In the genomic region with DNA sequence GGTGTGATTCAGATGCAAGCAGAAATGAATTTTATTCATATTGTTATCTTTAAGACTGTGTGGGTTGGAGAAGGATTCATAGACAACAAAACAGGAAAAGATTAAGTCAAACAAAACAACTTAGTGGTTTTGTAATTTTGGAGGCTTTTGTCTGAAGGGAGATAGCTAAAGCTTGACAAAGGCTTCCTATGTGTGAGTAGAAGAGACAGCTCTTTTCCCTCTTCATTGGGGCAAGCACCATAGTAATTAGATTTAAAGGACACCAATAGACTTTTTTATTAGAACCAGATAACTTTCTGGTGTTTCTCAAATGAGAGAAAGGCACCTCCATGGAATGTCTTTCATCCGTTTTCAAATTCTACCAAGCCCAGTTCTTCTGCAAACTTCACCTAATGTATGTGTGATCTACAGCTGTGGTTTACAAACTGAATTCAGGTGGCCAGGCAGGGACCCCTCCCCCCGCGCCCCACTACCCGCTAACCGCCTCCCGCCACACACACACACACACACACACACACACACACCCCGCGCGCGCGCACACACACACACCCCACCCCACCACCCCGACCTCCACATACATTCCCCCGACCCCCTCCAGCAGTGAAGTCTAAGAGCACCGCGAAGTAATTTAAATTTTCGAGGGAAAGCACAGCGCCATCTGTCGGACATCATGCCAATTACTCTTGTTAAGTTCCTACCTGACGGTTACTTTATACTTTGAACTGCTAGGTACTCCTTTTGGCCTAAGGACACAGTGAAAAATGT, we compare ENCODE assay signal across 1 cellular context.
A peak's percentile ranks its signal among the peaks of the same experiment; 100 is the strongest.
TF ChIP-seq lines count a peak whose summit lies in the region.

No MANE protein-coding gene starts in this region.

TF ChIP-seq in HepG2, 621 proteins besides CTCF, POLR2A, EP300 and RAD21 (continued from another document and continues in another):
- TF ChIP-seq GATAD2A (CRISPR knock-in tag; IDR thresholded peaks at IDR 0.05) = 0 out of 2 replicates have a peak, but pooled peaks have one; percentile 26
- TF ChIP-seq, protein P1, sequence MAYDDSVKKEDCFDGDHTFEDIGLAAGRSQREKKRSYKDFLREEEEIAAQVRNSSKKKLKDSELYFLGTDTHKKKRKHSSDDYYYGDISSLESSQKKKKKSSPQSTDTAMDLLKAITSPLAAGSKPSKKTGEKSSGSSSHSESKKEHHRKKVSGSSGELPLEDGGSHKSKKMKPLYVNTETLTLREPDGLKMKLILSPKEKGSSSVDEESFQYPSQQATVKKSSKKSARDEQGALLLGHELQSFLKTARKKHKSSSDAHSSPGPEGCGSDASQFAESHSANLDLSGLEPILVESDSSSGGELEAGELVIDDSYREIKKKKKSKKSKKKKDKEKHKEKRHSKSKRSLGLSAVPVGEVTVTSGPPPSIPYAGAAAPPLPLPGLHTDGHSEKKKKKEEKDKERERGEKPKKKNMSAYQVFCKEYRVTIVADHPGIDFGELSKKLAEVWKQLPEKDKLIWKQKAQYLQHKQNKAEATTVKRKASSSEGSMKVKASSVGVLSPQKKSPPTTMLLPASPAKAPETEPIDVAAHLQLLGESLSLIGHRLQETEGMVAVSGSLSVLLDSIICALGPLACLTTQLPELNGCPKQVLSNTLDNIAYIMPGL (CRISPR knock-in tag; IDR thresholded peaks at IDR 0.05; ENCODE audit: borderline replicate concordance in 1 of 2, low read depth in 1 of 2) = peak; percentile 59 to 76; a peak in 2 of 4 replicates
- TF ChIP-seq ZFY (CRISPR knock-in tag; IDR thresholded peaks at IDR 0.05) = peak; percentile 18; the same call in 1 of the 2 replicates
- TF ChIP-seq RORA (CRISPR knock-in tag; IDR thresholded peaks at IDR 0.05) = no peak
- TF ChIP-seq HDAC1 (CRISPR knock-in tag; IDR thresholded peaks at IDR 0.05) = no peak
- TF ChIP-seq, protein P2, sequence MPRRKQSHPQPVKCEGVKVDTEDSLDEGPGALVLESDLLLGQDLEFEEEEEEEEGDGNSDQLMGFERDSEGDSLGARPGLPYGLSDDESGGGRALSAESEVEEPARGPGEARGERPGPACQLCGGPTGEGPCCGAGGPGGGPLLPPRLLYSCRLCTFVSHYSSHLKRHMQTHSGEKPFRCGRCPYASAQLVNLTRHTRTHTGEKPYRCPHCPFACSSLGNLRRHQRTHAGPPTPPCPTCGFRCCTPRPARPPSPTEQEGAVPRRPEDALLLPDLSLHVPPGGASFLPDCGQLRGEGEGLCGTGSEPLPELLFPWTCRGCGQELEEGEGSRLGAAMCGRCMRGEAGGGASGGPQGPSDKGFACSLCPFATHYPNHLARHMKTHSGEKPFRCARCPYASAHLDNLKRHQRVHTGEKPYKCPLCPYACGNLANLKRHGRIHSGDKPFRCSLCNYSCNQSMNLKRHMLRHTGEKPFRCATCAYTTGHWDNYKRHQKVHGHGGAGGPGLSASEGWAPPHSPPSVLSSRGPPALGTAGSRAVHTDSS (CRISPR knock-in tag; conservative IDR thresholded peaks at IDR 0.05) = no peak
- no peak for TF ChIP-seq U2AF2 (IDR thresholded peaks at IDR 0.05; ENCODE audit: low read depth, low read length)
- TF ChIP-seq ZKSCAN8 (CRISPR knock-in tag; IDR thresholded peaks at IDR 0.05; ENCODE audit: borderline replicate concordance) = no peak
- no peak for TF ChIP-seq TEAD3 (CRISPR knock-in tag; optimal IDR thresholded peaks at IDR 0.05; ENCODE audit: borderline replicate concordance)
- TF ChIP-seq ZNF292 (CRISPR knock-in tag; IDR thresholded peaks at IDR 0.05; ENCODE audit: borderline replicate concordance, low read depth) = 0 out of 2 replicates have a peak, but pooled peaks have one; percentile 40
- TF ChIP-seq, protein P3, sequence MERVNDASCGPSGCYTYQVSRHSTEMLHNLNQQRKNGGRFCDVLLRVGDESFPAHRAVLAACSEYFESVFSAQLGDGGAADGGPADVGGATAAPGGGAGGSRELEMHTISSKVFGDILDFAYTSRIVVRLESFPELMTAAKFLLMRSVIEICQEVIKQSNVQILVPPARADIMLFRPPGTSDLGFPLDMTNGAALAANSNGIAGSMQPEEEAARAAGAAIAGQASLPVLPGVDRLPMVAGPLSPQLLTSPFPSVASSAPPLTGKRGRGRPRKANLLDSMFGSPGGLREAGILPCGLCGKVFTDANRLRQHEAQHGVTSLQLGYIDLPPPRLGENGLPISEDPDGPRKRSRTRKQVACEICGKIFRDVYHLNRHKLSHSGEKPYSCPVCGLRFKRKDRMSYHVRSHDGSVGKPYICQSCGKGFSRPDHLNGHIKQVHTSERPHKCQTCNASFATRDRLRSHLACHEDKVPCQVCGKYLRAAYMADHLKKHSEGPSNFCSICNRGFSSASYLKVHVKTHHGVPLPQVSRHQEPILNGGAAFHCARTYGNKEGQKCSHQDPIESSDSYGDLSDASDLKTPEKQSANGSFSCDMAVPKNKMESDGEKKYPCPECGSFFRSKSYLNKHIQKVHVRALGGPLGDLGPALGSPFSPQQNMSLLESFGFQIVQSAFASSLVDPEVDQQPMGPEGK (CRISPR knock-in tag; IDR thresholded peaks at IDR 0.05) = peak; percentile 34; the same call in 1 of the 2 replicates
- no peak for TF ChIP-seq RBM22 (optimal IDR thresholded peaks at IDR 0.05; ENCODE audit: low read length)
- no peak for TF ChIP-seq HOXA5 (CRISPR knock-in tag; IDR thresholded peaks at IDR 0.05)
- no peak for TF ChIP-seq MIER2 (CRISPR knock-in tag; IDR thresholded peaks at IDR 0.05)
- no peak for TF ChIP-seq SIX4 (CRISPR knock-in tag; IDR thresholded peaks at IDR 0.05)
- TF ChIP-seq, protein P4, sequence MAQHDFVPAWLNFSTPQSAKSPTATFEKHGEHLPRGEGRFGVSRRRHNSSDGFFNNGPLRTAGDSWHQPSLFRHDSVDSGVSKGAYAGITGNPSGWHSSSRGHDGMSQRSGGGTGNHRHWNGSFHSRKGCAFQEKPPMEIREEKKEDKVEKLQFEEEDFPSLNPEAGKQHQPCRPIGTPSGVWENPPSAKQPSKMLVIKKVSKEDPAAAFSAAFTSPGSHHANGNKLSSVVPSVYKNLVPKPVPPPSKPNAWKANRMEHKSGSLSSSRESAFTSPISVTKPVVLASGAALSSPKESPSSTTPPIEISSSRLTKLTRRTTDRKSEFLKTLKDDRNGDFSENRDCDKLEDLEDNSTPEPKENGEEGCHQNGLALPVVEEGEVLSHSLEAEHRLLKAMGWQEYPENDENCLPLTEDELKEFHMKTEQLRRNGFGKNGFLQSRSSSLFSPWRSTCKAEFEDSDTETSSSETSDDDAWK (CRISPR knock-in tag; IDR thresholded peaks at IDR 0.05) = no peak
- TF ChIP-seq, protein P5, sequence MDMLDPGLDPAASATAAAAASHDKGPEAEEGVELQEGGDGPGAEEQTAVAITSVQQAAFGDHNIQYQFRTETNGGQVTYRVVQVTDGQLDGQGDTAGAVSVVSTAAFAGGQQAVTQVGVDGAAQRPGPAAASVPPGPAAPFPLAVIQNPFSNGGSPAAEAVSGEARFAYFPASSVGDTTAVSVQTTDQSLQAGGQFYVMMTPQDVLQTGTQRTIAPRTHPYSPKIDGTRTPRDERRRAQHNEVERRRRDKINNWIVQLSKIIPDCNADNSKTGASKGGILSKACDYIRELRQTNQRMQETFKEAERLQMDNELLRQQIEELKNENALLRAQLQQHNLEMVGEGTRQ (IDR thresholded peaks at IDR 0.05; ENCODE audit: low read depth, low read length) = no peak
- TF ChIP-seq, protein P5 (CRISPR knock-in tag; IDR thresholded peaks at IDR 0.05; ENCODE audit: borderline replicate concordance) = no peak
- TF ChIP-seq POLR2AphosphoS5 (IDR thresholded peaks at IDR 0.05; ENCODE audit: low read depth, low read length) = 0 out of 2 replicates have a peak, but pooled peaks have one; percentile 30
- TF ChIP-seq SUZ12 (IDR thresholded peaks at IDR 0.05; ENCODE audit: low read depth, low read length) = no peak
- peak; percentile 18; the same call in 1 of the 2 replicates for TF ChIP-seq SAP130 (CRISPR knock-in tag; IDR thresholded peaks at IDR 0.05; ENCODE audit: low read depth)
- no peak for TF ChIP-seq ZNF441 (CRISPR knock-in tag; IDR thresholded peaks at IDR 0.05; ENCODE audit: borderline replicate concordance)
- TF ChIP-seq SALL1 (CRISPR knock-in tag; IDR thresholded peaks at IDR 0.05) = peak; percentile 44
- TF ChIP-seq CCAR2 (optimal IDR thresholded peaks at IDR 0.05; ENCODE audit: low read depth, low read length) = no peak
- TF ChIP-seq ZNF432 (CRISPR knock-in tag; IDR thresholded peaks at IDR 0.05; ENCODE audit: borderline replicate concordance) = no peak
- TF ChIP-seq SP5 (CRISPR knock-in tag; IDR thresholded peaks at IDR 0.05; ENCODE audit: borderline replicate concordance, low read depth) = no peak
- no peak for TF ChIP-seq MED1 (CRISPR knock-in tag; IDR thresholded peaks at IDR 0.05)
- TF ChIP-seq, protein P6, sequence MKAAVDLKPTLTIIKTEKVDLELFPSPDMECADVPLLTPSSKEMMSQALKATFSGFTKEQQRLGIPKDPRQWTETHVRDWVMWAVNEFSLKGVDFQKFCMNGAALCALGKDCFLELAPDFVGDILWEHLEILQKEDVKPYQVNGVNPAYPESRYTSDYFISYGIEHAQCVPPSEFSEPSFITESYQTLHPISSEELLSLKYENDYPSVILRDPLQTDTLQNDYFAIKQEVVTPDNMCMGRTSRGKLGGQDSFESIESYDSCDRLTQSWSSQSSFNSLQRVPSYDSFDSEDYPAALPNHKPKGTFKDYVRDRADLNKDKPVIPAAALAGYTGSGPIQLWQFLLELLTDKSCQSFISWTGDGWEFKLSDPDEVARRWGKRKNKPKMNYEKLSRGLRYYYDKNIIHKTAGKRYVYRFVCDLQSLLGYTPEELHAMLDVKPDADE (CRISPR knock-in tag; IDR thresholded peaks at IDR 0.05) = no peak
- TF ChIP-seq ZNF451 (CRISPR knock-in tag; IDR thresholded peaks at IDR 0.05) = no peak
- TF ChIP-seq ZNF343 (CRISPR knock-in tag; IDR thresholded peaks at IDR 0.05) = no peak
- TF ChIP-seq SRY (CRISPR knock-in tag; IDR thresholded peaks at IDR 0.05) = no peak
- TF ChIP-seq, protein P7, sequence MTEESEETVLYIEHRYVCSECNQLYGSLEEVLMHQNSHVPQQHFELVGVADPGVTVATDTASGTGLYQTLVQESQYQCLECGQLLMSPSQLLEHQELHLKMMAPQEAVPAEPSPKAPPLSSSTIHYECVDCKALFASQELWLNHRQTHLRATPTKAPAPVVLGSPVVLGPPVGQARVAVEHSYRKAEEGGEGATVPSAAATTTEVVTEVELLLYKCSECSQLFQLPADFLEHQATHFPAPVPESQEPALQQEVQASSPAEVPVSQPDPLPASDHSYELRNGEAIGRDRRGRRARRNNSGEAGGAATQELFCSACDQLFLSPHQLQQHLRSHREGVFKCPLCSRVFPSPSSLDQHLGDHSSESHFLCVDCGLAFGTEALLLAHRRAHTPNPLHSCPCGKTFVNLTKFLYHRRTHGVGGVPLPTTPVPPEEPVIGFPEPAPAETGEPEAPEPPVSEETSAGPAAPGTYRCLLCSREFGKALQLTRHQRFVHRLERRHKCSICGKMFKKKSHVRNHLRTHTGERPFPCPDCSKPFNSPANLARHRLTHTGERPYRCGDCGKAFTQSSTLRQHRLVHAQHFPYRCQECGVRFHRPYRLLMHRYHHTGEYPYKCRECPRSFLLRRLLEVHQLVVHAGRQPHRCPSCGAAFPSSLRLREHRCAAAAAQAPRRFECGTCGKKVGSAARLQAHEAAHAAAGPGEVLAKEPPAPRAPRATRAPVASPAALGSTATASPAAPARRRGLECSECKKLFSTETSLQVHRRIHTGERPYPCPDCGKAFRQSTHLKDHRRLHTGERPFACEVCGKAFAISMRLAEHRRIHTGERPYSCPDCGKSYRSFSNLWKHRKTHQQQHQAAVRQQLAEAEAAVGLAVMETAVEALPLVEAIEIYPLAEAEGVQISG (CRISPR knock-in tag; IDR thresholded peaks at IDR 0.05) = no peak
- TF ChIP-seq GTF2F1 (IDR thresholded peaks at IDR 0.05; ENCODE audit: low read length) = no peak
- TF ChIP-seq, protein P8, sequence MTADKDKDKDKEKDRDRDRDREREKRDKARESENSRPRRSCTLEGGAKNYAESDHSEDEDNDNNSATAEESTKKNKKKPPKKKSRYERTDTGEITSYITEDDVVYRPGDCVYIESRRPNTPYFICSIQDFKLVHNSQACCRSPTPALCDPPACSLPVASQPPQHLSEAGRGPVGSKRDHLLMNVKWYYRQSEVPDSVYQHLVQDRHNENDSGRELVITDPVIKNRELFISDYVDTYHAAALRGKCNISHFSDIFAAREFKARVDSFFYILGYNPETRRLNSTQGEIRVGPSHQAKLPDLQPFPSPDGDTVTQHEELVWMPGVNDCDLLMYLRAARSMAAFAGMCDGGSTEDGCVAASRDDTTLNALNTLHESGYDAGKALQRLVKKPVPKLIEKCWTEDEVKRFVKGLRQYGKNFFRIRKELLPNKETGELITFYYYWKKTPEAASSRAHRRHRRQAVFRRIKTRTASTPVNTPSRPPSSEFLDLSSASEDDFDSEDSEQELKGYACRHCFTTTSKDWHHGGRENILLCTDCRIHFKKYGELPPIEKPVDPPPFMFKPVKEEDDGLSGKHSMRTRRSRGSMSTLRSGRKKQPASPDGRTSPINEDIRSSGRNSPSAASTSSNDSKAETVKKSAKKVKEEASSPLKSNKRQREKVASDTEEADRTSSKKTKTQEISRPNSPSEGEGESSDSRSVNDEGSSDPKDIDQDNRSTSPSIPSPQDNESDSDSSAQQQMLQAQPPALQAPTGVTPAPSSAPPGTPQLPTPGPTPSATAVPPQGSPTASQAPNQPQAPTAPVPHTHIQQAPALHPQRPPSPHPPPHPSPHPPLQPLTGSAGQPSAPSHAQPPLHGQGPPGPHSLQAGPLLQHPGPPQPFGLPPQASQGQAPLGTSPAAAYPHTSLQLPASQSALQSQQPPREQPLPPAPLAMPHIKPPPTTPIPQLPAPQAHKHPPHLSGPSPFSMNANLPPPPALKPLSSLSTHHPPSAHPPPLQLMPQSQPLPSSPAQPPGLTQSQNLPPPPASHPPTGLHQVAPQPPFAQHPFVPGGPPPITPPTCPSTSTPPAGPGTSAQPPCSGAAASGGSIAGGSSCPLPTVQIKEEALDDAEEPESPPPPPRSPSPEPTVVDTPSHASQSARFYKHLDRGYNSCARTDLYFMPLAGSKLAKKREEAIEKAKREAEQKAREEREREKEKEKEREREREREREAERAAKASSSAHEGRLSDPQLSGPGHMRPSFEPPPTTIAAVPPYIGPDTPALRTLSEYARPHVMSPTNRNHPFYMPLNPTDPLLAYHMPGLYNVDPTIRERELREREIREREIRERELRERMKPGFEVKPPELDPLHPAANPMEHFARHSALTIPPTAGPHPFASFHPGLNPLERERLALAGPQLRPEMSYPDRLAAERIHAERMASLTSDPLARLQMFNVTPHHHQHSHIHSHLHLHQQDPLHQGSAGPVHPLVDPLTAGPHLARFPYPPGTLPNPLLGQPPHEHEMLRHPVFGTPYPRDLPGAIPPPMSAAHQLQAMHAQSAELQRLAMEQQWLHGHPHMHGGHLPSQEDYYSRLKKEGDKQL (CRISPR knock-in tag; IDR thresholded peaks at IDR 0.05; ENCODE audit: low read depth) = no peak
- TF ChIP-seq RARA (CRISPR knock-in tag; IDR thresholded peaks at IDR 0.05) = no peak
